In the genomic region with DNA sequence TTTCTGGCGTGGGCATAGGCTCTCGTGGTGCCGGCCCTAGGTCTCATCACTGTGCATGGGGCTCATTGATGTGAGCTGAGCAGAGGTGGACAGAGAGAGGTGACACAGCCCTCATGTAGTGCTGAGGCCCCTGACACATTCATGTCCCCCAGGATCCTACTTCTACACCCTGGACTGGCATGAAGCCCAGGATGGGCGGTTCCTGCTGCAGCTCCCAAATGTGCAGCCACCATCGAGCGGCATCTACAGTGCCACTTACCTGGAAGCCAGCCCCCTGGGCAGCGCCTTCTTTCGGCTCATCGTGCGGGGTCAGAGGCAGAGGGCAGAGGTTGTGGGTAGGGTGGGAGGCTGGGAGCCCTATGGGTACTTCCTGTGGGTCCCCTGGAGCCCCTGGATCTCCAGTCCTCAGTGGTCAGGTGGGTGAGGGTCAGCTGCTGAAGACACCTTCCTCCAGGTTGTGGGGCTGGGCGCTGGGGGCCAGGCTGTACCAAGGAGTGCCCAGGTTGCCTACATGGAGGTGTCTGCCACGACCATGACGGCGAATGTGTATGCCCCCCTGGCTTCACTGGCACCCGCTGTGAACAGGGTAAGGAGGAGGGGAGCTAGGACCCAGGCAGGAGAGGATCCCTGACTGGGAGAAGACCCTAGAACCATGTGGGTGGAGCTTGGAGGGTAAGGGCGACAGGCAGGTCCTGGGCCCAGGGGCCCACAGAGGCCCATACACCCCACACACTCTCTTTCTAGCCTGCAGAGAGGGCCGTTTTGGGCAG, we compare ENCODE assay signal across 16 cellular contexts. TPM values are rescaled to one million over a fixed set of nuclear protein-coding genes. Genes with fewer than 3 reads are reported as not detected.
"Had no signal": no experiment of that assay in that cellular context is flagged by ENCODE, and none has a peak within 500 bp of the region (broad histone marks: within the 10 kb centered on the region; RNA-seq: fewer than 3 reads in every experiment).

No MANE protein-coding gene starts in this region.

- H3K36me3 Mint-ChIP-seq: activated CD4-positive, alpha-beta memory T cell treated with anti-CD3 and anti-CD28 coated beads for 36 hours; activated naive CD8-positive, alpha-beta T cell; stimulated activated effector memory CD8-positive, alpha-beta T cell treated with anti-CD3 and anti-CD28 coated beads, Interleukin-12 subunit alpha, Interleukin-12 subunit beta, amount 100 ng/mL, for 72 hours had no signal

- H3K36me3 ChIP-seq: neutrophil, right atrium auricular region, tibial nerve had no signal

- H3K4me3 ChIP-seq: heart right ventricle, right atrium auricular region, smooth muscle cell, tibial nerve had no signal

- H3K4me3 Mint-ChIP-seq: activated CD4-positive, alpha-beta memory T cell treated with anti-CD3 and anti-CD28 coated beads for 36 hours; activated naive CD8-positive, alpha-beta T cell; activated T-cell treated with anti-CD3 and anti-CD28 coated beads, Interleukin-2, amount 50 U/mL, for 4 hours; stimulated activated effector memory CD8-positive, alpha-beta T cell treated with anti-CD3 and anti-CD28 coated beads, Interleukin-12 subunit alpha, Interleukin-12 subunit beta, amount 100 ng/mL, for 72 hours had no signal

- DNase-seq: activated CD4-positive, alpha-beta memory T cell treated with anti-CD3 and anti-CD28 coated beads for 36 hours; activated gamma-delta T cell; activated T-cell treated with anti-CD3 and anti-CD28 coated beads, Interleukin-2, amount 50 U/mL, for 4 hours; heart right ventricle; islet precursor cell; midbrain; T-helper 1 cell had no signal

- FAIRE-seq: endothelial cell of umbilical vein, frontal cortex had no signal

- H3K4me1 Mint-ChIP-seq: stimulated activated effector memory CD8-positive, alpha-beta T cell treated with anti-CD3 and anti-CD28 coated beads, Interleukin-12 subunit alpha, Interleukin-12 subunit beta, amount 100 ng/mL, for 72 hours had no signal

- H3K27ac ChIP-seq: heart right ventricle, neutrophil, right atrium auricular region, VCaP had no signal

- H3K27ac Mint-ChIP-seq: activated CD4-positive, alpha-beta memory T cell treated with anti-CD3 and anti-CD28 coated beads for 36 hours; activated naive CD8-positive, alpha-beta T cell had no signal

- H3K9me3 Mint-ChIP-seq: activated CD4-positive, alpha-beta memory T cell treated with anti-CD3 and anti-CD28 coated beads for 36 hours; activated T-cell treated with anti-CD3 and anti-CD28 coated beads, Interleukin-2, amount 50 U/mL, for 4 hours; stimulated activated effector memory CD8-positive, alpha-beta T cell treated with anti-CD3 and anti-CD28 coated beads, Interleukin-12 subunit alpha, Interleukin-12 subunit beta, amount 100 ng/mL, for 72 hours had no signal

- H3K27me3 Mint-ChIP-seq: activated naive CD8-positive, alpha-beta T cell had no signal

- H3K9me3 ChIP-seq: heart right ventricle, neutrophil, right atrium auricular region, tibial nerve had no signal

- H3K27me3 ChIP-seq: heart right ventricle, neutrophil, right atrium auricular region, tibial nerve had no signal

- ATAC-seq: activated T-cell treated with anti-CD3 and anti-CD28 coated beads, Interleukin-2, amount 50 U/mL, for 4 hours; heart right ventricle; stimulated activated effector memory CD8-positive, alpha-beta T cell treated with anti-CD3 and anti-CD28 coated beads, Interleukin-12 subunit alpha, Interleukin-12 subunit beta, amount 100 ng/mL, for 72 hours had no signal

RNA-seq across cellular contexts. Expression of gene TIE1, which starts 6.1 kb away (rescaled TPM):
- total RNA-seq: activated CD4-positive, alpha-beta memory T cell treated with anti-CD3 and anti-CD28 coated beads for 36 hours had no signal

RNA-seq across cellular contexts. Expression of gene C1orf210, which starts 21.5 kb away (rescaled TPM):
- total RNA-seq: activated CD4-positive, alpha-beta memory T cell treated with anti-CD3 and anti-CD28 coated beads for 36 hours; activated T-cell treated with anti-CD3 and anti-CD28 coated beads, Interleukin-2, amount 50 U/mL, for 4 hours; endothelial cell of umbilical vein; frontal cortex; heart right ventricle; right atrium auricular region; tibial nerve had no signal

RNA-seq across cellular contexts. Expression of gene MPL, which starts 30.7 kb away (rescaled TPM):
- total RNA-seq: activated CD4-positive, alpha-beta memory T cell treated with anti-CD3 and anti-CD28 coated beads for 36 hours; activated T-cell treated with anti-CD3 and anti-CD28 coated beads, Interleukin-2, amount 50 U/mL, for 4 hours; frontal cortex; smooth muscle cell had no signal

RNA-seq across cellular contexts. Expression of gene TMEM125, which starts 37.1 kb away (rescaled TPM):
- total RNA-seq: activated T-cell treated with anti-CD3 and anti-CD28 coated beads, Interleukin-2, amount 50 U/mL, for 4 hours; endothelial cell of umbilical vein had no signal
